ENCODE assay signal across 2 cellular contexts in the genomic region with DNA sequence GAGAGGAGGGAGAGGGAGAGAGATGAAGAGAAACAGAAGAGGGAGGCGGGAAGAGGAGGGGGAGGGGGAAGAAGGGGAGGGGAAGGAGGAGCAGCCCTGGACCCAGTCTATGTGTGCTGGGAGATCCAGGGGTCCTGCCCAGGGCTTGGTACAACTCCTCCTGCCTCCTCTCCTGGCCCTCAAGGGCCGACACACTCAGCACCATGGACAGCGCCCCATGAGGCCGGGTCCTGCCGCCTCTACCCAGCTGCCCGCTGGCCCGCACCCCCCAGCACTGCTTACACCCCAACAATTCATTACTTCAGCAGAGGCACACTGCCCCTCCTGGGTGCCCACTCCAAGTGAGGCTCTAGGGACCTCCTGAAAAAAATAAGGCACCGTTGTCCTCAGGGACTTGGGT.
TF ChIP-seq lines count a peak whose summit lies in the region.

No MANE protein-coding gene starts in this region.

TF ChIP-seq in A549, 52 proteins besides CTCF, POLR2A, EP300 and RAD21:
- TF ChIP-seq, protein P1, sequence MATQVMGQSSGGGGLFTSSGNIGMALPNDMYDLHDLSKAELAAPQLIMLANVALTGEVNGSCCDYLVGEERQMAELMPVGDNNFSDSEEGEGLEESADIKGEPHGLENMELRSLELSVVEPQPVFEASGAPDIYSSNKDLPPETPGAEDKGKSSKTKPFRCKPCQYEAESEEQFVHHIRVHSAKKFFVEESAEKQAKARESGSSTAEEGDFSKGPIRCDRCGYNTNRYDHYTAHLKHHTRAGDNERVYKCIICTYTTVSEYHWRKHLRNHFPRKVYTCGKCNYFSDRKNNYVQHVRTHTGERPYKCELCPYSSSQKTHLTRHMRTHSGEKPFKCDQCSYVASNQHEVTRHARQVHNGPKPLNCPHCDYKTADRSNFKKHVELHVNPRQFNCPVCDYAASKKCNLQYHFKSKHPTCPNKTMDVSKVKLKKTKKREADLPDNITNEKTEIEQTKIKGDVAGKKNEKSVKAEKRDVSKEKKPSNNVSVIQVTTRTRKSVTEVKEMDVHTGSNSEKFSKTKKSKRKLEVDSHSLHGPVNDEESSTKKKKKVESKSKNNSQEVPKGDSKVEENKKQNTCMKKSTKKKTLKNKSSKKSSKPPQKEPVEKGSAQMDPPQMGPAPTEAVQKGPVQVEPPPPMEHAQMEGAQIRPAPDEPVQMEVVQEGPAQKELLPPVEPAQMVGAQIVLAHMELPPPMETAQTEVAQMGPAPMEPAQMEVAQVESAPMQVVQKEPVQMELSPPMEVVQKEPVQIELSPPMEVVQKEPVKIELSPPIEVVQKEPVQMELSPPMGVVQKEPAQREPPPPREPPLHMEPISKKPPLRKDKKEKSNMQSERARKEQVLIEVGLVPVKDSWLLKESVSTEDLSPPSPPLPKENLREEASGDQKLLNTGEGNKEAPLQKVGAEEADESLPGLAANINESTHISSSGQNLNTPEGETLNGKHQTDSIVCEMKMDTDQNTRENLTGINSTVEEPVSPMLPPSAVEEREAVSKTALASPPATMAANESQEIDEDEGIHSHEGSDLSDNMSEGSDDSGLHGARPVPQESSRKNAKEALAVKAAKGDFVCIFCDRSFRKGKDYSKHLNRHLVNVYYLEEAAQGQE (IDR thresholded peaks at IDR 0.05), result peak; percentile 82

TF ChIP-seq in HepG2, 621 proteins besides CTCF, POLR2A, EP300 and RAD21 (continues in another document):
- TF ChIP-seq FOXO1 (CRISPR knock-in tag; IDR thresholded peaks at IDR 0.05) (0 out of 2 replicates have a peak, but pooled peaks have one; percentile 26), ZFP36L2 (CRISPR knock-in tag; IDR thresholded peaks at IDR 0.05) (0 out of 2 replicates have a peak, but pooled peaks have one; percentile 62), RARA (CRISPR knock-in tag; IDR thresholded peaks at IDR 0.05) (peak; percentile 30; the same call in 1 of the 2 replicates), KDM2A (CRISPR knock-in tag; IDR thresholded peaks at IDR 0.05; ENCODE audit: borderline replicate concordance, low read depth) (peak; percentile 33; the same call in 1 of the 2 replicates), FOSL2 (CRISPR knock-in tag; IDR thresholded peaks at IDR 0.05) (0 out of 2 replicates have a peak, but pooled peaks have one; percentile 26), TGIF2 (CRISPR knock-in tag; IDR thresholded peaks at IDR 0.05) (peak; percentile 23; the same call in 1 of the 2 replicates), SMAD3 (CRISPR knock-in tag; IDR thresholded peaks at IDR 0.05) (peak; percentile 50; the same call in 1 of the 2 replicates), MIER2 (CRISPR knock-in tag; IDR thresholded peaks at IDR 0.05) (peak; percentile 92), HOXA5 (CRISPR knock-in tag; IDR thresholded peaks at IDR 0.05) (peak; percentile 65; the same call in 1 of the 2 replicates), ARNT2 (CRISPR knock-in tag; IDR thresholded peaks at IDR 0.05; ENCODE audit: low read depth) (0 out of 2 replicates have a peak, but pooled peaks have one; percentile 30), ZNF124 (CRISPR knock-in tag; IDR thresholded peaks at IDR 0.05) (peak; percentile 56; the same call in 1 of the 2 replicates), ZNF12 (CRISPR knock-in tag; IDR thresholded peaks at IDR 0.05) (0 out of 2 replicates have a peak, but pooled peaks have one; percentile 34), KDM5B (CRISPR knock-in tag; IDR thresholded peaks at IDR 0.05; ENCODE audit: borderline replicate concordance) (peak; percentile 35; the same call in 1 of the 2 replicates), ZNF367 (CRISPR knock-in tag; IDR thresholded peaks at IDR 0.05; ENCODE audit: borderline replicate concordance) (peak; percentile 55; the same call in 1 of the 2 replicates), IRF2 (CRISPR knock-in tag; IDR thresholded peaks at IDR 0.05) (0 out of 2 replicates have a peak, but pooled peaks have one; percentile 25), ATF3 (CRISPR knock-in tag; IDR thresholded peaks at IDR 0.05) (0 out of 2 replicates have a peak, but pooled peaks have one; percentile 28), FOXK1 (CRISPR knock-in tag; IDR thresholded peaks at IDR 0.05; ENCODE audit: borderline replicate concordance, low read depth) (peak; percentile 21; the same call in 1 of the 2 replicates), TSC22D2 (CRISPR knock-in tag; IDR thresholded peaks at IDR 0.05; ENCODE audit: borderline replicate concordance) (0 out of 2 replicates have a peak, but pooled peaks have one; percentile 69), HES4 (CRISPR knock-in tag; IDR thresholded peaks at IDR 0.05; ENCODE audit: borderline replicate concordance) (peak; percentile 74; the same call in 1 of the 2 replicates), ZNF232 (CRISPR knock-in tag; IDR thresholded peaks at IDR 0.05; ENCODE audit: borderline replicate concordance) (peak; percentile 67; the same call in 1 of the 2 replicates), KLF6 (CRISPR knock-in tag; IDR thresholded peaks at IDR 0.05) (peak; percentile 73; the same call in 1 of the 2 replicates), SAP130 (CRISPR knock-in tag; IDR thresholded peaks at IDR 0.05; ENCODE audit: low read depth) (peak; percentile 31; the same call in 1 of the 2 replicates), ZSCAN9 (CRISPR knock-in tag; IDR thresholded peaks at IDR 0.05; ENCODE audit: borderline replicate concordance) (0 out of 2 replicates have a peak, but pooled peaks have one; percentile 73), MEIS2 (CRISPR knock-in tag; IDR thresholded peaks at IDR 0.05) (peak; percentile 51; the same call in 1 of the 2 replicates), ZNF580 (CRISPR knock-in tag; IDR thresholded peaks at IDR 0.05; ENCODE audit: borderline replicate concordance, low read depth) (peak; percentile 45; the same call in 1 of the 2 replicates), NKX3-1 (CRISPR knock-in tag; IDR thresholded peaks at IDR 0.05) (0 out of 2 replicates have a peak, but pooled peaks have one; percentile 59), PBX3 (CRISPR knock-in tag; IDR thresholded peaks at IDR 0.05; ENCODE audit: borderline replicate concordance) (0 out of 2 replicates have a peak, but pooled peaks have one; percentile 25), ZNF792 (CRISPR knock-in tag; IDR thresholded peaks at IDR 0.05) (0 out of 2 replicates have a peak, but pooled peaks have one; percentile 37), GATAD1 (CRISPR knock-in tag; IDR thresholded peaks at IDR 0.05) (0 out of 2 replicates have a peak, but pooled peaks have one; percentile 29), NFAT5 (CRISPR knock-in tag; IDR thresholded peaks at IDR 0.05) (peak; percentile 65; the same call in 1 of the 2 replicates)
- TF ChIP-seq, protein P2, sequence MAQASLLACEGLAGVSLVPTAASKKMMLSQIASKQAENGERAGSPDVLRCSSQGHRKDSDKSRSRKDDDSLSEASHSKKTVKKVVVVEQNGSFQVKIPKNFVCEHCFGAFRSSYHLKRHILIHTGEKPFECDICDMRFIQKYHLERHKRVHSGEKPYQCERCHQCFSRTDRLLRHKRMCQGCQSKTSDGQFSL (CRISPR knock-in tag; IDR thresholded peaks at IDR 0.05), result 0 out of 2 replicates have a peak, but pooled peaks have one; percentile 33
- TF ChIP-seq, protein P3, sequence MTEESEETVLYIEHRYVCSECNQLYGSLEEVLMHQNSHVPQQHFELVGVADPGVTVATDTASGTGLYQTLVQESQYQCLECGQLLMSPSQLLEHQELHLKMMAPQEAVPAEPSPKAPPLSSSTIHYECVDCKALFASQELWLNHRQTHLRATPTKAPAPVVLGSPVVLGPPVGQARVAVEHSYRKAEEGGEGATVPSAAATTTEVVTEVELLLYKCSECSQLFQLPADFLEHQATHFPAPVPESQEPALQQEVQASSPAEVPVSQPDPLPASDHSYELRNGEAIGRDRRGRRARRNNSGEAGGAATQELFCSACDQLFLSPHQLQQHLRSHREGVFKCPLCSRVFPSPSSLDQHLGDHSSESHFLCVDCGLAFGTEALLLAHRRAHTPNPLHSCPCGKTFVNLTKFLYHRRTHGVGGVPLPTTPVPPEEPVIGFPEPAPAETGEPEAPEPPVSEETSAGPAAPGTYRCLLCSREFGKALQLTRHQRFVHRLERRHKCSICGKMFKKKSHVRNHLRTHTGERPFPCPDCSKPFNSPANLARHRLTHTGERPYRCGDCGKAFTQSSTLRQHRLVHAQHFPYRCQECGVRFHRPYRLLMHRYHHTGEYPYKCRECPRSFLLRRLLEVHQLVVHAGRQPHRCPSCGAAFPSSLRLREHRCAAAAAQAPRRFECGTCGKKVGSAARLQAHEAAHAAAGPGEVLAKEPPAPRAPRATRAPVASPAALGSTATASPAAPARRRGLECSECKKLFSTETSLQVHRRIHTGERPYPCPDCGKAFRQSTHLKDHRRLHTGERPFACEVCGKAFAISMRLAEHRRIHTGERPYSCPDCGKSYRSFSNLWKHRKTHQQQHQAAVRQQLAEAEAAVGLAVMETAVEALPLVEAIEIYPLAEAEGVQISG (CRISPR knock-in tag; IDR thresholded peaks at IDR 0.05), result peak; percentile 48
- TF ChIP-seq, protein P1 (IDR thresholded peaks at IDR 0.05; ENCODE audit: borderline replicate concordance in 1 of 2, low read depth in 1 of 2, low read length in 2 of 2), result peak; percentile 40 to 88
- TF ChIP-seq, protein P4, sequence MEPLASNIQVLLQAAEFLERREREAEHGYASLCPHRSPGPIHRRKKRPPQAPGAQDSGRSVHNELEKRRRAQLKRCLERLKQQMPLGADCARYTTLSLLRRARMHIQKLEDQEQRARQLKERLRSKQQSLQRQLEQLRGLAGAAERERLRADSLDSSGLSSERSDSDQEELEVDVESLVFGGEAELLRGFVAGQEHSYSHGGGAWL (CRISPR knock-in tag; IDR thresholded peaks at IDR 0.05), result 0 out of 2 replicates have a peak, but pooled peaks have one; percentile 51
